In the genomic region with DNA sequence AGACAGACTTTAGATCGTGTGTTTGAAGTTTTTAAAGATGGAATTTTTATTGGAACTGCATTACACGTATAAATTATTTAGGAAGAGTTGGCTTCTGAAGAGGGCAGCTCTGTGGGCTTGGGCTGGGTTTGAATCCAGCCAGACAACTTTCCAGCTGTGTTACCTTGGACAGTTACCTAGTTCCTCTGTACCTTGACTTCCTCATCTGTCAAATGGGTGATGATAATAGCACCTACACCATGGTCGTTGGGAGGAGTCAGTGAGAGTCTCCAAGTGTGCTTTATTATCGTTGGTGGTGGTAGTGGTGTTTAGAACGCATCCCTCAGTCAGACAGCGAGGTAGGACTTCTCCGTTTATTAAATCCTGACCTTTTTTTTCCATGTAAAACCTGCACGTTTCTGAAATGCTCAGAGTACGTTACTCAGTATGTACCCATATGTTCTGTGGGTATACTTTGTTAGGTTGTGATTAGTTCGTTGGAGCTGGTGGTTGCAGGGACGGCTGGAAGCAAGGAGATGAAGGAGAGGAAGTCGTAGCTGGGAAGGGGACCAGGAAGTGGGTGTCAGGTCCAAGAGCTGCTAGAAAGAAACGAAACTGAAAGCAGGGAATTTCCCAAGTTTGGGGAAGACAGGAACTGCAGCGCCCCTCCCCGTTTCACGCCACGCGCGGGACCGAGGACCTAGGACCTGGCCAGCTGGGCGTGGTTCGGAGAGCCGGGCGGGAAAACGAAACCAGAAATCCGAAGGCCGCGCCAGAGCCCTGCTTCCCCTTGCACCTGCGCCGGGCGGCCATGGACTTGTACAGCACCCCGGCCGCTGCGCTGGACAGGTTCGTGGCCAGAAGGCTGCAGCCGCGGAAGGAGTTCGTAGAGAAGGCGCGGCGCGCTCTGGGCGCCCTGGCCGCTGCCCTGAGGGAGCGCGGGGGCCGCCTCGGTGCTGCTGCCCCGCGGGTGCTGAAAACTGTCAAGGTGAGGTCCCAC, we compare ENCODE assay signal across 1 cellular context.
TF ChIP-seq lines count a peak whose summit lies in the region.

A gene with protein sequence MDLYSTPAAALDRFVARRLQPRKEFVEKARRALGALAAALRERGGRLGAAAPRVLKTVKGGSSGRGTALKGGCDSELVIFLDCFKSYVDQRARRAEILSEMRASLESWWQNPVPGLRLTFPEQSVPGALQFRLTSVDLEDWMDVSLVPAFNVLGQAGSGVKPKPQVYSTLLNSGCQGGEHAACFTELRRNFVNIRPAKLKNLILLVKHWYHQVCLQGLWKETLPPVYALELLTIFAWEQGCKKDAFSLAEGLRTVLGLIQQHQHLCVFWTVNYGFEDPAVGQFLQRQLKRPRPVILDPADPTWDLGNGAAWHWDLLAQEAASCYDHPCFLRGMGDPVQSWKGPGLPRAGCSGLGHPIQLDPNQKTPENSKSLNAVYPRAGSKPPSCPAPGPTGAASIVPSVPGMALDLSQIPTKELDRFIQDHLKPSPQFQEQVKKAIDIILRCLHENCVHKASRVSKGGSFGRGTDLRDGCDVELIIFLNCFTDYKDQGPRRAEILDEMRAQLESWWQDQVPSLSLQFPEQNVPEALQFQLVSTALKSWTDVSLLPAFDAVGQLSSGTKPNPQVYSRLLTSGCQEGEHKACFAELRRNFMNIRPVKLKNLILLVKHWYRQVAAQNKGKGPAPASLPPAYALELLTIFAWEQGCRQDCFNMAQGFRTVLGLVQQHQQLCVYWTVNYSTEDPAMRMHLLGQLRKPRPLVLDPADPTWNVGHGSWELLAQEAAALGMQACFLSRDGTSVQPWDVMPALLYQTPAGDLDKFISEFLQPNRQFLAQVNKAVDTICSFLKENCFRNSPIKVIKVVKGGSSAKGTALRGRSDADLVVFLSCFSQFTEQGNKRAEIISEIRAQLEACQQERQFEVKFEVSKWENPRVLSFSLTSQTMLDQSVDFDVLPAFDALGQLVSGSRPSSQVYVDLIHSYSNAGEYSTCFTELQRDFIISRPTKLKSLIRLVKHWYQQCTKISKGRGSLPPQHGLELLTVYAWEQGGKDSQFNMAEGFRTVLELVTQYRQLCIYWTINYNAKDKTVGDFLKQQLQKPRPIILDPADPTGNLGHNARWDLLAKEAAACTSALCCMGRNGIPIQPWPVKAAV (plus strand): TSS at position 734 of the 979 bp plus-strand sequence. CDS start 57 bp downstream, at position 791.

TF ChIP-seq in HEK293, 187 proteins besides CTCF, POLR2A, EP300 and RAD21 (continued from another document):
- TF ChIP-seq, protein P1, sequence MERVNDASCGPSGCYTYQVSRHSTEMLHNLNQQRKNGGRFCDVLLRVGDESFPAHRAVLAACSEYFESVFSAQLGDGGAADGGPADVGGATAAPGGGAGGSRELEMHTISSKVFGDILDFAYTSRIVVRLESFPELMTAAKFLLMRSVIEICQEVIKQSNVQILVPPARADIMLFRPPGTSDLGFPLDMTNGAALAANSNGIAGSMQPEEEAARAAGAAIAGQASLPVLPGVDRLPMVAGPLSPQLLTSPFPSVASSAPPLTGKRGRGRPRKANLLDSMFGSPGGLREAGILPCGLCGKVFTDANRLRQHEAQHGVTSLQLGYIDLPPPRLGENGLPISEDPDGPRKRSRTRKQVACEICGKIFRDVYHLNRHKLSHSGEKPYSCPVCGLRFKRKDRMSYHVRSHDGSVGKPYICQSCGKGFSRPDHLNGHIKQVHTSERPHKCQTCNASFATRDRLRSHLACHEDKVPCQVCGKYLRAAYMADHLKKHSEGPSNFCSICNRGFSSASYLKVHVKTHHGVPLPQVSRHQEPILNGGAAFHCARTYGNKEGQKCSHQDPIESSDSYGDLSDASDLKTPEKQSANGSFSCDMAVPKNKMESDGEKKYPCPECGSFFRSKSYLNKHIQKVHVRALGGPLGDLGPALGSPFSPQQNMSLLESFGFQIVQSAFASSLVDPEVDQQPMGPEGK (tag by site-specific recombination; IDR thresholded peaks at IDR 0.05), result 0 out of 2 replicates have a peak, but pooled peaks have one; percentile 42
- TF ChIP-seq ZNF571 (tag by site-specific recombination; IDR thresholded peaks at IDR 0.05), result no peak
- TF ChIP-seq ZNF501 (tag by site-specific recombination; IDR thresholded peaks at IDR 0.05), result no peak
- TF ChIP-seq, protein P2, sequence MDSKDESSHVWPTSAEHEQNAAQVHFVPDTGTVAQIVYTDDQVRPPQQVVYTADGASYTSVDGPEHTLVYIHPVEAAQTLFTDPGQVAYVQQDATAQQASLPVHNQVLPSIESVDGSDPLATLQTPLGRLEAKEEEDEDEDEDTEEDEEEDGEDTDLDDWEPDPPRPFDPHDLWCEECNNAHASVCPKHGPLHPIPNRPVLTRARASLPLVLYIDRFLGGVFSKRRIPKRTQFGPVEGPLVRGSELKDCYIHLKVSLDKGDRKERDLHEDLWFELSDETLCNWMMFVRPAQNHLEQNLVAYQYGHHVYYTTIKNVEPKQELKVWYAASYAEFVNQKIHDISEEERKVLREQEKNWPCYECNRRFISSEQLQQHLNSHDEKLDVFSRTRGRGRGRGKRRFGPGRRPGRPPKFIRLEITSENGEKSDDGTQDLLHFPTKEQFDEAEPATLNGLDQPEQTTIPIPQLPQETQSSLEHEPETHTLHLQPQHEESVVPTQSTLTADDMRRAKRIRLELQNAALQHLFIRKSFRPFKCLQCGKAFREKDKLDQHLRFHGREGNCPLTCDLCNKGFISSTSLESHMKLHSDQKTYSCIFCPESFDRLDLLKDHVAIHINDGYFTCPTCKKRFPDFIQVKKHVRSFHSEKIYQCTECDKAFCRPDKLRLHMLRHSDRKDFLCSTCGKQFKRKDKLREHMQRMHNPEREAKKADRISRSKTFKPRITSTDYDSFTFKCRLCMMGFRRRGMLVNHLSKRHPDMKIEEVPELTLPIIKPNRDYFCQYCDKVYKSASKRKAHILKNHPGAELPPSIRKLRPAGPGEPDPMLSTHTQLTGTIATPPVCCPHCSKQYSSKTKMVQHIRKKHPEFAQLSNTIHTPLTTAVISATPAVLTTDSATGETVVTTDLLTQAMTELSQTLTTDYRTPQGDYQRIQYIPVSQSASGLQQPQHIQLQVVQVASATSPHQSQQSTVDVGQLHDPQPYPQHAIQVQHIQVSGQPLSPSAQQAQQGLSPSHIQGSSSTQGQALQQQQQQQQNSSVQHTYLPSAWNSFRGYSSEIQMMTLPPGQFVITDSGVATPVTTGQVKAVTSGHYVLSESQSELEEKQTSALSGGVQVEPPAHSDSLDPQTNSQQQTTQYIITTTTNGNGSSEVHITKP (tag by site-specific recombination; IDR thresholded peaks at IDR 0.05), result peak; percentile 38
- TF ChIP-seq ZNF169 (tag by site-specific recombination; IDR thresholded peaks at IDR 0.05), result no peak
- TF ChIP-seq ZNF610 (tag by site-specific recombination; IDR thresholded peaks at IDR 0.05; ENCODE audit: borderline replicate concordance), result no peak
- TF ChIP-seq ZNF664 (tag by site-specific recombination; IDR thresholded peaks at IDR 0.05), result no peak
- TF ChIP-seq ZFP37 (tag by site-specific recombination; IDR thresholded peaks at IDR 0.05), result no peak
- TF ChIP-seq ZBTB17 (tag by site-specific recombination; IDR thresholded peaks at IDR 0.05), result 0 out of 2 replicates have a peak, but pooled peaks have one; percentile 22
- TF ChIP-seq KLF7 (tag by site-specific recombination; IDR thresholded peaks at IDR 0.05; ENCODE audit: borderline replicate concordance), result peak; percentile 41; the same call in 1 of the 2 replicates
- TF ChIP-seq ZIC2 (tag by site-specific recombination; IDR thresholded peaks at IDR 0.05), result no peak
- TF ChIP-seq EGR2 (tag by site-specific recombination; IDR thresholded peaks at IDR 0.05; ENCODE audit: low read depth), result no peak
